ENCODE assay signal across 9 cellular contexts in the genomic region with DNA sequence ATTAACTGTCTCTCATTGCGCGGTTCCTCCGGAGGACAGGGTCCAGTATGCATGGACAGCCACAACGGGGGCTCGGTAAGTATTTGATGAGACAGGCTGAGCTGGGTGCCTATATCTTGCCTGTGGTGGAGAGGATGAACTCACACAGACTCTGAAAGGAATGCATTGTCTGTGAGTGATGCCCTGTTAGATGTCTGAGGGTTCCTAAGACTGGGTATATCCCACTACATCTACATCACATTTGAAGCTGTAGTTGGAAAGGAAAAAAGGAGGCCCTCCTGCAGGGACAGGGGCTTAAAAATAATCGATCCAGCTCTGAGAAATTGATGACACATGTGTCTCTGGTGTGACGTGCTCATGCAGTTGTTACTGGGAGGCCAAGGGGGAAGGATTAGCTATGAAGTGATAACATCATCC. TPM values are rescaled to one million over a fixed set of nuclear protein-coding genes. Genes with fewer than 3 reads are reported as not detected.
DNase-seq lines count a peak whose midpoint lies in the region; ATAC-seq and TF ChIP-seq lines count a peak whose summit lies in the region.
"Had no signal": no experiment of that assay in that cellular context is flagged by ENCODE, and none has a peak within 500 bp of the region (broad histone marks: within the 10 kb centered on the region; RNA-seq: fewer than 3 reads in every experiment).

No MANE protein-coding gene starts in this region.

- H3K9me3 Mint-ChIP-seq in endothelial cell (ENCODE audit: unreplicated experiment), result no peaks in the 10 kb centered on the region

- H2BK15ac ChIP-seq in neuronal stem cell (ENCODE audit: low read length), result no peak overlapping the region

- no CpG with 5 or more reads among the region's 7 CpGs for WGBS in neuronal stem cell (ENCODE audit: extremely low coverage in 2 of 2, insufficient read length in 2 of 2, insufficient replicate concordance in 1 of 2), 2 donors

- POLR2A ChIA-PET in RWPE1 (lab: Yijun Ruan, JAX; ENCODE audit: low non-redundant PET), result no interaction called here

- H3K9ac ChIP-seq in skeletal muscle satellite cell (ENCODE audit: low read depth, low read length) (peak overlapping the region; percentile 97), neuronal stem cell (ENCODE audit: low read depth, low read length, poor library complexity) (no peak overlapping the region)

- no peak overlapping the region for H3K23ac ChIP-seq in neuronal stem cell (ENCODE audit: low read depth, low read length, poor library complexity)

- peak overlapping the region; percentile 93 for H3K4me3 Mint-ChIP-seq in endothelial cell (ENCODE audit: unreplicated experiment)

- peaks cover 4% of the 10 kb centered on the region for H3K79me1 ChIP-seq in neuronal stem cell (ENCODE audit: low read depth, low read length)

- H2BK12ac ChIP-seq in neuronal stem cell (ENCODE audit: low read length), result no peak overlapping the region

- peaks cover 14% of the 10 kb centered on the region for H3K4me1 Mint-ChIP-seq in endothelial cell (ENCODE audit: unreplicated experiment)

- ATAC-seq in GM18519 (IDR thresholded peaks at IDR 0.05; ENCODE audit: low FRiP score, unreplicated experiment), result no peak

- H3K4me3 ChIP-seq in skeletal muscle satellite cell (ENCODE audit: low read length) (peak overlapping the region; percentile 83), neuronal stem cell (ENCODE audit: low read length in 2 of 2) (no peak overlapping the region)

- H4K8ac ChIP-seq in neuronal stem cell (ENCODE audit: low read depth, low read length), result no peak overlapping the region

- H3K27me3 ChIP-seq in skeletal muscle satellite cell (ENCODE audit: control insufficient read depth, insufficient read depth, low read length) (no peaks in the 10 kb centered on the region), neuronal stem cell (ENCODE audit: control insufficient read depth in 3 of 3, insufficient read depth in 3 of 3, low read depth in 1 of 3, low read length in 3 of 3) (peaks cover 2 to 12% (median 12%) of the 10 kb centered on the region in 3 experiments)

- H3K36me3 Mint-ChIP-seq in endothelial cell (ENCODE audit: low read depth, unreplicated experiment), result peaks cover 4% of the 10 kb centered on the region

- TF ChIP-seq CTCF in RWPE1 (conservative IDR thresholded peaks at IDR 0.05; ENCODE audit: low read depth), result no peak
- TF ChIP-seq CTCF in endothelial cell (IDR thresholded peaks at IDR 0.05; ENCODE audit: unreplicated experiment), result no peak

- peak; percentile 59 for DNase-seq in NCI-H82 (lab: John Stamatoyannopoulos, UW)
- DNase-seq in NCI-H82 treated with DMSO at 0.1 percent for 48 hours (lab: John Stamatoyannopoulos, UW; ENCODE audit: unreplicated experiment), result no peak
- peak; percentile 15 for DNase-seq in RWPE1 (ENCODE audit: low spot score)
- DNase-seq in endothelial cell (ENCODE audit: low spot score), result no peak
- no peak for DNase-seq in cerebellar cortex (ENCODE audit: low spot score)
- no peak for DNase-seq in neuronal stem cell (ENCODE audit: low spot score)
- DNase-seq: activated gamma-delta T cell had no signal

- H3K14ac ChIP-seq in neuronal stem cell (ENCODE audit: low read length), result no peak overlapping the region

- no peak overlapping the region for H2AK5ac ChIP-seq in neuronal stem cell (ENCODE audit: low read depth, low read length)

- H3K4ac ChIP-seq in neuronal stem cell (ENCODE audit: low read length), result no peak overlapping the region

- peaks cover 11% of the 10 kb centered on the region for H3K27me3 Mint-ChIP-seq in endothelial cell (ENCODE audit: unreplicated experiment)

- no peak overlapping the region for H2BK120ac ChIP-seq in neuronal stem cell (ENCODE audit: low read depth, low read length)

- CTCF ChIA-PET in RWPE1 (lab: Yijun Ruan, JAX), result interaction anchor here (0.5 kb wide), 1 partner anchor 123 kb away, joined by 3 read pairs; no protein-coding TSS in a partner anchor

- H3K18ac ChIP-seq in neuronal stem cell (ENCODE audit: low read length), result no peak overlapping the region

- no peak overlapping the region for H3K27ac Mint-ChIP-seq in endothelial cell (ENCODE audit: unreplicated experiment)

- no peak overlapping the region for H3K27ac ChIP-seq in RWPE1
- H3K27ac ChIP-seq in neuronal stem cell (replicated peaks; ENCODE audit: low read length), result no peak overlapping the region

- H3K4me1 ChIP-seq in skeletal muscle satellite cell (ENCODE audit: control insufficient read depth, insufficient read depth, low read length) (peaks cover 66% of the 10 kb centered on the region), neuronal stem cell (ENCODE audit: control insufficient read depth in 2 of 2, insufficient read depth in 1 of 2, low read depth in 1 of 2, low read length in 2 of 2) (peaks cover 4 to 5% of the 10 kb centered on the region in 2 donors)

- H3K4me2 ChIP-seq in skeletal muscle satellite cell (ENCODE audit: low read length) (peak overlapping the region; percentile 87), neuronal stem cell (ENCODE audit: insufficient read depth, low read length, poor library complexity, severe bottlenecking) (no peak overlapping the region)

- H3K9me3 ChIP-seq in skeletal muscle satellite cell (replicated peaks; ENCODE audit: low read length), result no peaks in the 10 kb centered on the region
- no peaks in the 10 kb centered on the region for H3K9me3 ChIP-seq in neuronal stem cell (replicated peaks in 1 of 2; ENCODE audit: control insufficient read depth in 2 of 2, insufficient read depth in 1 of 2, low read depth in 1 of 2, low read length in 2 of 2)

- H3K36me3 ChIP-seq in skeletal muscle satellite cell (ENCODE audit: insufficient read depth, low read length) (peaks cover 11% of the 10 kb centered on the region), neuronal stem cell (replicated peaks in 1 of 2; ENCODE audit: control insufficient read depth in 2 of 2, insufficient read depth in 2 of 2, low read length in 2 of 2) (no peaks in the 10 kb centered on the region)

- no peak overlapping the region for H2BK5ac ChIP-seq in neuronal stem cell (ENCODE audit: low read length)

- no peak overlapping the region for H2AFZ ChIP-seq in neuronal stem cell (ENCODE audit: low read length)

- H4K91ac ChIP-seq in neuronal stem cell (ENCODE audit: low read depth, low read length, poor library complexity), result no peak overlapping the region

RNA-seq across cellular contexts. Expression of gene ADARB1, which starts 1.9 kb away (rescaled TPM):
- total RNA-seq in endothelial cell (ENCODE audit: unreplicated experiment), result 14.5 TPM
- total RNA-seq in skeletal muscle satellite cell (2012; rRNA removed), result 2.5 and 7.4 TPM in 2 replicates
- polyA plus RNA-seq in neuronal stem cell (2013, experiment 1 of 2), result 5.9 TPM
- polyA plus RNA-seq in neuronal stem cell (2013, experiment 2 of 2), result 6.1 TPM

Comparison
In these comparisons a context has a peak if more than half of its experiments do, and no peak if none do; other contexts are left out.
1. DNase-seq: peak in NCI-H82 (single experiment) and RWPE1 (single experiment); none in NCI-H82 treated with DMSO at 0.1 percent for 48 hours (single experiment), endothelial cell (single experiment), cerebellar cortex (single experiment) and neuronal stem cell (single experiment).